Comparison of ENCODE assay signal across 9 cellular contexts in genomic region chr18:34595673-34596072, GRCh38.
DNase-seq lines count a peak whose midpoint lies in the region; ATAC-seq and TF ChIP-seq lines count a peak whose summit lies in the region.
"Had no signal": no experiment of that assay in that cellular context is flagged by ENCODE, and none has a peak within 500 bp of the region (broad histone marks: within the 10 kb centered on the region; RNA-seq: fewer than 3 reads in every experiment).

No MANE protein-coding gene starts in this region.

- H3K4me3 ChIP-seq in heart right ventricle (peak overlapping the region in 7 of 10 donors; percentile 3 to 54 (median 51)), thyroid gland (replicated peaks in 1 of 3) (no peak overlapping the region)

- 37 to 46% methylated on average over 2 of the region's 2 CpGs for WGBS in heart right ventricle, 2 donors
- 44 to 55% methylated on average over 2 of the region's 2 CpGs for WGBS in thyroid gland, 2 donors

- no peak for TF ChIP-seq POLR2A in thyroid gland (IDR thresholded peaks at IDR 0.05)

- TF ChIP-seq CTCF in heart right ventricle (IDR thresholded peaks at IDR 0.05) (peak in 2 of 9 donors; percentile 34 to 35), thyroid gland (IDR thresholded peaks at IDR 0.05) (peak in 4 of 6 experiments; percentile 38 to 60 (median 47))

- H3K9me3 ChIP-seq in heart right ventricle (no peaks in the 10 kb centered on the region), thyroid gland (no peaks in the 10 kb centered on the region)

- peak; percentile 13 for DNase-seq in NOMO-1 treated with DMSO at 0.1 percent for 48 hours (lab: John Stamatoyannopoulos, UW; ENCODE audit: unreplicated experiment)
- no peak for DNase-seq in NOMO-1 treated with dmso at 0.1 percent for 144 hours (lab: John Stamatoyannopoulos, UW; ENCODE audit: unreplicated experiment)
- DNase-seq in RPMI8226: peak; percentile 32
- no peak for DNase-seq in heart right ventricle
- DNase-seq in thyroid gland: peak; percentile 27 to 52
- no peak for DNase-seq in stimulated activated CD4-positive, alpha-beta T cell treated with anti-CD3 and anti-CD28 coated beads, Interleukin-12 subunit alpha, Interleukin-12 subunit beta, amount 100 ng/mL, for 4 hours
- DNase-seq in T-helper 9 cell: no peak
- DNase-seq: stimulated activated naive CD8-positive, alpha-beta T cell treated with anti-CD3 and anti-CD28 coated beads, Interleukin-15, Interleukin-2, amounts not matched to agents 100 U/mL and 50 U/mL, for 24 hours had no signal

- H3K27ac ChIP-seq in heart right ventricle (peak overlapping the region in 9 of 10 donors; percentile 36 to 87 (median 75)), thyroid gland (peak overlapping the region; percentile 18 to 82 (median 77))

- peaks cover 0 to 38% (median 5%) of the 10 kb centered on the region in 9 donors for H3K4me1 ChIP-seq in heart right ventricle
- H3K4me1 ChIP-seq in thyroid gland: peaks cover 36 to 38% of the 10 kb centered on the region in 2 donors

- H3K27me3 ChIP-seq in heart right ventricle (no peaks in the 10 kb centered on the region), thyroid gland (no peaks in the 10 kb centered on the region)

- no peaks in the 10 kb centered on the region for H3K36me3 ChIP-seq in heart right ventricle
- no peaks in the 10 kb centered on the region for H3K36me3 ChIP-seq in thyroid gland

- peak in 2 of 8 donors; percentile 32 to 46 for ATAC-seq in heart right ventricle
- no peak for ATAC-seq in GM21528 (IDR thresholded peaks at IDR 0.05; ENCODE audit: low FRiP score, unreplicated experiment)
- ATAC-seq: stimulated activated naive CD8-positive, alpha-beta T cell treated with anti-CD3 and anti-CD28 coated beads, Interleukin-15, Interleukin-2, amounts not matched to agents 100 U/mL and 50 U/mL, for 24 hours had no signal

- intact Hi-C loops in heart right ventricle (cut with DNase I): loop anchor here in 4 of 10 donors (5.0 to 10.0 kb wide), 5 partner anchors 59 to 199 kb away; no protein-coding TSS in a partner anchor
- intact Hi-C loops in thyroid gland (cut with DNase I): no loop called here

Comparison
In these comparisons a context has a peak if more than half of its experiments do, and no peak if none do; other contexts are left out.
1. DNase-seq: peak in NOMO-1 treated with DMSO at 0.1 percent for 48 hours (single experiment), RPMI8226 (single experiment) and thyroid gland (2 of 2); none in NOMO-1 treated with dmso at 0.1 percent for 144 hours (single experiment), heart right ventricle (0 of 2), stimulated activated CD4-positive, alpha-beta T cell treated with anti-CD3 and anti-CD28 coated beads, Interleukin-12 subunit alpha, Interleukin-12 subunit beta, amount 100 ng/mL, for 4 hours (single experiment) and T-helper 9 cell (single experiment).
2. H3K4me3 ChIP-seq: peak in heart right ventricle (7 of 10); none in thyroid gland (0 of 3).